Comparison of ENCODE assay signal across 8 cellular contexts in the genomic region with DNA sequence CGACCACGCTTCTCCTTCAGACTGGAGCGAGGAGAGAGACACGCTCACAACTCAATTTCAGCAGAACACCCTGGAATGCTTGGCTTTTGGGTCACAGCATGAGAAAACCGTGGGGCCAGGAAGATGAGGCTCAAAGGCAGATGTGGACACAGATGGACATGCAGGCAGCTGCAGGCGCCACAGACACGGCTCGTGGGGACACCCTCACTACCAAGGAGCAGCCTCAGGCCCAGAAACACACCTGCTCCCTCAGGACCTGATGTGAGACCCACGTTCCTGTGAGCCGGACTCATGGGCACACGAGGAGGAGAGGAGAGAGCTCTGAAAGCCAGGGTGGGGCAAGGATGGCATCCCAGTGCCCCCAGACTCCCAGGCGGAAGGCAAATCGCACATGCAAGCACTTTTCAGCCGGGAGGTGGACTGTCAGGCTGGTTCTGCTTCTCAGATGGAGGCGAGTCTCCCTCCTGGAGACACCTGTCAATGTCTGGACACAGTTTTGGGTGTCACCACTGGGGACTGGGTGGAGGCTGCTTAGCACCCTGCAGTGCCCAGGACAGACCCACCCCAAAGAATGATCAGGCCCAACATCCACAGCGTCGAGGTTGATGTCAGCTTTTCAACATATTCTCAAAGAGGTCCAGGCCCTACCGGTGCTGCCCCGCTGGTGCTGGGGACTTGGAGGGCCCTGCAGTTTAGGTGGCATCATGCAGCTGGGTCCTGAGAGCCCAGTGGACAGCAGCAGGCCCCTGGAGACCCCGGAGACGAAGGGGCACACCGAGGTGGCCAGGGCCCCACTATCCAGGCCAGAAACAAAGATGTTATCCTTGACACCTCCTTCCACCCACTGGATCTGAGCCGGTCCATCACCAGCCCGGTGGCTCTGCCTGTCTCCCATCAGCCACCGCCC. TPM values are rescaled to one million over a fixed set of nuclear protein-coding genes. Genes with fewer than 3 reads are reported as not detected.
DNase-seq lines count a peak whose midpoint lies in the region; ATAC-seq and TF ChIP-seq lines count a peak whose summit lies in the region.

No MANE protein-coding gene starts in this region.

- peak overlapping the region in 6 of 7 donors; percentile 63 to 97 (median 87) for H3K27ac Mint-ChIP-seq in CD14-positive monocyte
- peak overlapping the region; percentile 99 for H3K27ac Mint-ChIP-seq in effector memory CD8-positive, alpha-beta T cell
- H3K27ac Mint-ChIP-seq in neural progenitor cell, result peak overlapping the region; percentile 60

- POLR2A ChIA-PET in PC-3 (lab: Charles Lee; ENCODE audit: unreplicated experiment), result no interaction called here
- POLR2A ChIA-PET in GM10248 (lab: Yijun Ruan, JAX), result no interaction called here

- H3K36me3 Mint-ChIP-seq in CD14-positive monocyte (peaks cover 16 to 28% of the 10 kb centered on the region in 2 donors), neural progenitor cell (no peaks in the 10 kb centered on the region)
- peaks cover 60% of the 10 kb centered on the region for H3K36me3 Mint-ChIP-seq in effector memory CD8-positive, alpha-beta T cell (ENCODE audit: insufficient read depth)

- H2AFZ ChIP-seq in PC-3 (ENCODE audit: low read length) (no peak overlapping the region), neural progenitor cell (replicated peaks) (no peak overlapping the region)

- H4K20me1 ChIP-seq in PC-3 (ENCODE audit: low read length) (peaks cover 14% of the 10 kb centered on the region; the same call in 1 of the 2 replicates), neural progenitor cell (ENCODE audit: low read depth) (peaks cover 27% of the 10 kb centered on the region)

- H3K4me3 Mint-ChIP-seq in CD14-positive monocyte (peak overlapping the region; percentile 100), neural progenitor cell (peak overlapping the region; percentile 97)
- H3K4me3 Mint-ChIP-seq in effector memory CD8-positive, alpha-beta T cell, result peak overlapping the region; percentile 94 to 98

- H3K27me3 ChIP-seq in PC-3 (ENCODE audit: low read length) (no peaks in the 10 kb centered on the region), neural progenitor cell (no peaks in the 10 kb centered on the region)

- H3K9me2 ChIP-seq in PC-3 (replicated peaks; ENCODE audit: low read length), result no peaks in the 10 kb centered on the region

- intact Hi-C loops in CD14-positive monocyte (cut with micrococcal nuclease) (no loop called here), PC-3 (cut with micrococcal nuclease) (no loop called here)

- peaks cover 0 to 4% (median 0%) of the 10 kb centered on the region in 3 donors for H3K27me3 Mint-ChIP-seq in CD14-positive monocyte (ENCODE audit: low read depth in 3 of 3)
- H3K27me3 Mint-ChIP-seq in effector memory CD8-positive, alpha-beta T cell, result no peaks in the 10 kb centered on the region
- peaks cover 15% of the 10 kb centered on the region for H3K27me3 Mint-ChIP-seq in neural progenitor cell (ENCODE audit: insufficient read depth, low read depth)

- H3K4me2 ChIP-seq in PC-3 (ENCODE audit: low read length) (peak overlapping the region; percentile 100), neural progenitor cell (peak overlapping the region; percentile 90)

- H3K9ac ChIP-seq in PC-3 (ENCODE audit: low read length) (no peak overlapping the region), neural progenitor cell (peak overlapping the region; percentile 37)

- CTCF ChIA-PET in PC-3 (lab: Charles Lee) (no interaction called here), GM10248 (lab: Yijun Ruan, JAX) (interaction anchor here (1.1 to 2.7 kb wide), 2 partner anchors 7 to 18 kb away, joined by 3 to 9 read pairs; no protein-coding TSS in a partner anchor)

- no peak for ATAC-seq in PC-3
- no peak for ATAC-seq in effector memory CD8-positive, alpha-beta T cell (replicated peaks)
- ATAC-seq in GM18870 (IDR thresholded peaks at IDR 0.05; ENCODE audit: unreplicated experiment), result no peak

- no peaks in the 10 kb centered on the region for H3K9me3 ChIP-seq in PC-3 (ENCODE audit: low read length)
- no peaks in the 10 kb centered on the region for H3K9me3 ChIP-seq in neural progenitor cell (ENCODE audit: low read depth)

- no peaks in the 10 kb centered on the region for H3K36me3 ChIP-seq in PC-3 (ENCODE audit: low read depth, low read length)
- H3K36me3 ChIP-seq in neural progenitor cell, result no peaks in the 10 kb centered on the region

- no peak for TF ChIP-seq CTCF in CD14-positive monocyte (IDR thresholded peaks at IDR 0.05)
- TF ChIP-seq CTCF in PC-3 (conservative IDR thresholded peaks at IDR 0.05; ENCODE audit: low read depth, low read length), result no peak
- no peak for TF ChIP-seq CTCF in neural progenitor cell (IDR thresholded peaks at IDR 0.05)
- TF ChIP-seq CTCF in GM10248 (IDR thresholded peaks at IDR 0.05; ENCODE audit: control extremely low read depth, extremely low read depth, low read depth, missing control alignments), result no peak

- no TSS peak for BruUV-seq in PC-3 (replicated peaks; lab: Mats Ljungman, UMichigan)

- peaks cover 33% of the 10 kb centered on the region for H3K79me2 ChIP-seq in PC-3 (ENCODE audit: low read length)
- H3K79me2 ChIP-seq in neural progenitor cell (ENCODE audit: low read depth), result peaks cover 34% of the 10 kb centered on the region

- H3K4me1 ChIP-seq in PC-3 (ENCODE audit: insufficient read depth, low read length) (peaks cover 8% of the 10 kb centered on the region), neural progenitor cell (peaks cover 33% of the 10 kb centered on the region)

- H3K4me3 ChIP-seq in PC-3 (ENCODE audit: low read length) (peak overlapping the region; percentile 82), neural progenitor cell (no peak overlapping the region)

- H3K27ac ChIP-seq in PC-3 (ENCODE audit: low read length) (no peak overlapping the region), neural progenitor cell (no peak overlapping the region)

- peaks cover 0 to 1% (median 0%) of the 10 kb centered on the region in 7 donors for H3K9me3 Mint-ChIP-seq in CD14-positive monocyte
- no peaks in the 10 kb centered on the region for H3K9me3 Mint-ChIP-seq in effector memory CD8-positive, alpha-beta T cell
- H3K9me3 Mint-ChIP-seq in neural progenitor cell, result no peaks in the 10 kb centered on the region

- DNase-seq in CD14-positive monocyte (ENCODE audit: low spot score), result no peak
- no peak for DNase-seq in PC-3
- DNase-seq in effector memory CD8-positive, alpha-beta T cell, result no peak
- no peak for DNase-seq in neural progenitor cell (ENCODE audit: low spot score)
- no peak for DNase-seq in GM10248 (ENCODE audit: extremely low spot score)
- DNase-seq in glomerular visceral epithelial cell (ENCODE audit: extremely low spot score), result no peak
- DNase-seq in NCI-H446 treated with DMSO at 0.1 percent for 48 hours (lab: John Stamatoyannopoulos, UW), result no peak

- H3F3A ChIP-seq in PC-3 (ENCODE audit: low read length, unreplicated experiment) (no peaks in the 10 kb centered on the region), neural progenitor cell (ENCODE audit: low read depth) (peaks cover 27% of the 10 kb centered on the region)

- peaks cover 29% of the 10 kb centered on the region for H3K4me1 Mint-ChIP-seq in CD14-positive monocyte
- peaks cover 29 to 41% of the 10 kb centered on the region in 2 donors for H3K4me1 Mint-ChIP-seq in effector memory CD8-positive, alpha-beta T cell (ENCODE audit: low read depth in 2 of 2)
- peaks cover 31% of the 10 kb centered on the region for H3K4me1 Mint-ChIP-seq in neural progenitor cell

RNA-seq across cellular contexts. Expression of gene ABHD17A, which starts 2.3 kb away (rescaled TPM):
- 10 to 100 TPM; 69.8 to 79.0 TPM for polyA plus RNA-seq in CD14-positive monocyte
- total RNA-seq in PC-3 (2014; rRNA removed), result 101 and 102 TPM in 2 replicates
- total RNA-seq in neural progenitor cell (ENCODE audit: low replicate concordance), result 20.2 and 87.0 TPM in 2 replicates

RNA-seq across cellular contexts. Expression of gene KLF16, which starts 19.7 kb away (rescaled TPM):
- polyA plus RNA-seq in CD14-positive monocyte, result under 1 TPM; 0.51 to 0.67 TPM
- total RNA-seq in PC-3 (2014; rRNA removed), result 15.1 and 20.9 TPM in 2 replicates
- 1.0 and 4.8 TPM in 2 replicates for total RNA-seq in neural progenitor cell (ENCODE audit: low replicate concordance)

RNA-seq across cellular contexts. Expression of gene ADAT3, which starts 22.2 kb away (rescaled TPM):
- 1 to 10 TPM; 2.7 to 3.2 TPM for polyA plus RNA-seq in CD14-positive monocyte
- 8.4 and 10.3 TPM in 2 replicates for total RNA-seq in PC-3 (2014; rRNA removed)
- total RNA-seq in neural progenitor cell (ENCODE audit: low replicate concordance), result 2.4 and 6.5 TPM in 2 replicates

RNA-seq across cellular contexts. Expression of gene SCAMP4, which starts 22.2 kb away (rescaled TPM):
- 10 to 100 TPM; 11.9 to 15.4 TPM for polyA plus RNA-seq in CD14-positive monocyte
- total RNA-seq in PC-3 (2014; rRNA removed) (61.5 and 73.7 TPM in 2 replicates), neural progenitor cell (ENCODE audit: low replicate concordance) (11.5 and 67.6 TPM in 2 replicates)

RNA-seq across cellular contexts. Expression of gene REXO1, which starts 34.8 kb away (rescaled TPM):
- polyA plus RNA-seq in CD14-positive monocyte, result 1 to 10 TPM; 2.8 to 3.0 TPM
- total RNA-seq in PC-3 (2014; rRNA removed) (21.4 and 24.3 TPM in 2 replicates), neural progenitor cell (ENCODE audit: low replicate concordance) (12.8 and 38.7 TPM in 2 replicates)
